32 cellular contexts compared by ENCODE assay signal in genomic region chr5:172726966-172727365, GRCh38.
"Had no signal": no experiment of that assay in that cellular context is flagged by ENCODE, and none has a peak within 500 bp of the region (broad histone marks: within the 10 kb centered on the region; RNA-seq: fewer than 3 reads in every experiment).

No MANE protein-coding gene starts in this region.

- H3K4me1 ChIP-seq: foreskin keratinocyte had no signal

- H3K36me3 ChIP-seq: breast epithelium, cardiac muscle cell, esophagus muscularis mucosa, gastrocnemius medialis had no signal

- H3K27ac Mint-ChIP-seq: activated CD4-positive, alpha-beta memory T cell treated with anti-CD3 and anti-CD28 coated beads for 36 hours; activated CD4-positive, alpha-beta T cell treated with anti-CD3 and anti-CD28 coated beads for 36 hours; activated CD4-positive, alpha-beta T cell treated with anti-CD3 and anti-CD28 coated beads, Interleukin-2, amount 10 ng/mL, durations not matched to agents 24 days and 14 days; activated CD8-positive, alpha-beta memory T cell treated with anti-CD3 and anti-CD28 coated beads, Interleukin-2, amount 10 ng/mL, durations not matched to agents 7 days and 5 days; activated CD8-positive, alpha-beta T cell treated with anti-CD3 and anti-CD28 coated beads, Interleukin-2, amount 10 ng/mL, durations not matched to agents 7 days and 5 days; activated naive CD4-positive, alpha-beta T cell treated with anti-CD3 and anti-CD28 coated beads, Interleukin-2, amount 10 ng/mL, durations not matched to agents 7 days and 5 days; activated naive CD4-positive, alpha-beta T cell treated with anti-CD3 and anti-CD28 coated beads, Interleukin-2, amount 50 U/mL, for 72 hours; activated naive CD8-positive, alpha-beta T cell treated with anti-CD3 and anti-CD28 coated beads, Interleukin-2, amount 10 ng/mL, durations not matched to agents 7 days and 5 days; activated T-helper 1 cell treated with anti-CD3 and anti-CD28 coated beads, Interleukin-12 subunit alpha, Interleukin-12 subunit beta, Interleukin-2, Interleukin-4 antibody, amounts not matched to agents 30 ng/mL and 10 ng/mL and 1 ng/mL, durations not matched to agents 14 hours and 24 hours and 36 hours; effector memory CD8-positive, alpha-beta T cell had no signal

- DNase-seq: activated CD4-positive, alpha-beta memory T cell treated with anti-CD3 and anti-CD28 coated beads for 36 hours; activated CD4-positive, alpha-beta T cell treated with anti-CD3 and anti-CD28 coated beads for 36 hours; activated CD4-positive, alpha-beta T cell treated with anti-CD3 and anti-CD28 coated beads, Interleukin-2, amount 10 ng/mL, durations not matched to agents 24 days and 14 days; activated CD4-positive, CD25-positive, alpha-beta regulatory T cell; activated CD4-positive, CD25-positive, alpha-beta regulatory T cell treated with anti-CD3 and anti-CD28 coated beads, Interleukin-2, amount 50 U/mL, for 72 hours; activated CD8-positive, alpha-beta memory T cell treated with anti-CD3 and anti-CD28 coated beads, Interleukin-2, amount 10 ng/mL, durations not matched to agents 7 days and 5 days; activated CD8-positive, alpha-beta memory T cell treated with anti-CD3 and anti-CD28 coated beads, Interleukin-2, amount 50 U/mL, for 4 hours; activated CD8-positive, alpha-beta T cell treated with anti-CD3 and anti-CD28 coated beads, Interleukin-2, amount 10 ng/mL, durations not matched to agents 7 days and 5 days; activated gamma-delta T cell; activated naive CD4-positive, alpha-beta T cell; activated naive CD4-positive, alpha-beta T cell treated with anti-CD3 and anti-CD28 coated beads, Interleukin-2, amount 10 ng/mL, durations not matched to agents 7 days and 5 days; activated naive CD8-positive, alpha-beta T cell treated with anti-CD3 and anti-CD28 coated beads, Interleukin-2, amount 10 ng/mL, durations not matched to agents 7 days and 5 days; activated T-cell treated with anti-CD3 and anti-CD28 coated beads, Interleukin-2, amount 50 U/mL, for 1 hour; activated T-cell treated with anti-CD3 and anti-CD28 coated beads, Interleukin-2, amount 50 U/mL, for 48 hours; amniotic stem cell; central memory CD4-positive, alpha-beta T cell; cerebellar nuclear complex; dermis blood vessel endothelial cell; effector CD4-positive, alpha-beta T cell; effector memory CD8-positive, alpha-beta T cell; erythroblast; foreskin keratinocyte; gastrocnemius medialis; glutamatergic neuron; T-helper 2 cell had no signal

- ATAC-seq: activated CD4-positive, alpha-beta T cell treated with anti-CD3 and anti-CD28 coated beads for 36 hours; activated CD8-positive, alpha-beta memory T cell treated with anti-CD3 and anti-CD28 coated beads, Interleukin-2, amount 10 ng/mL, durations not matched to agents 7 days and 5 days; activated CD8-positive, alpha-beta T cell treated with anti-CD3 and anti-CD28 coated beads, Interleukin-2, amount 10 ng/mL, durations not matched to agents 7 days and 5 days; activated naive CD4-positive, alpha-beta T cell treated with anti-CD3 and anti-CD28 coated beads, Interleukin-2, amount 50 U/mL, for 72 hours; effector memory CD8-positive, alpha-beta T cell; foreskin keratinocyte; gastrocnemius medialis had no signal

- H3K4me3 Mint-ChIP-seq: activated CD4-positive, alpha-beta memory T cell treated with anti-CD3 and anti-CD28 coated beads for 36 hours; activated CD4-positive, alpha-beta T cell treated with anti-CD3 and anti-CD28 coated beads for 36 hours; activated CD4-positive, alpha-beta T cell treated with anti-CD3 and anti-CD28 coated beads, Interleukin-2, amount 10 ng/mL, durations not matched to agents 24 days and 14 days; activated CD8-positive, alpha-beta memory T cell treated with anti-CD3 and anti-CD28 coated beads, Interleukin-2, amount 10 ng/mL, durations not matched to agents 7 days and 5 days; activated CD8-positive, alpha-beta T cell treated with anti-CD3 and anti-CD28 coated beads, Interleukin-2, amount 10 ng/mL, durations not matched to agents 7 days and 5 days; activated naive CD4-positive, alpha-beta T cell treated with anti-CD3 and anti-CD28 coated beads, Interleukin-2, amount 10 ng/mL, durations not matched to agents 7 days and 5 days; activated naive CD8-positive, alpha-beta T cell treated with anti-CD3 and anti-CD28 coated beads, Interleukin-2, amount 10 ng/mL, durations not matched to agents 7 days and 5 days; activated T-helper 1 cell treated with anti-CD3 and anti-CD28 coated beads, Interleukin-12 subunit alpha, Interleukin-12 subunit beta, Interleukin-2, Interleukin-4 antibody, amounts not matched to agents 30 ng/mL and 10 ng/mL and 1 ng/mL, durations not matched to agents 14 hours and 24 hours and 36 hours; brain; effector memory CD8-positive, alpha-beta T cell had no signal

- H3K27me3 Mint-ChIP-seq: activated CD4-positive, alpha-beta memory T cell treated with anti-CD3 and anti-CD28 coated beads for 36 hours; activated CD4-positive, alpha-beta T cell treated with anti-CD3 and anti-CD28 coated beads for 36 hours; activated CD4-positive, alpha-beta T cell treated with anti-CD3 and anti-CD28 coated beads, Interleukin-2, amount 10 ng/mL, durations not matched to agents 24 days and 14 days had no signal

- H3K9me3 ChIP-seq: breast epithelium, esophagus muscularis mucosa, gastrocnemius medialis had no signal

- H3K4me3 ChIP-seq: breast epithelium, cardiac muscle cell, coronary artery, esophagus muscularis mucosa, gastrocnemius medialis had no signal

- H3K36me3 Mint-ChIP-seq: activated CD4-positive, alpha-beta memory T cell treated with anti-CD3 and anti-CD28 coated beads for 36 hours; activated CD8-positive, alpha-beta memory T cell treated with anti-CD3 and anti-CD28 coated beads, Interleukin-2, amount 10 ng/mL, durations not matched to agents 7 days and 5 days; activated naive CD4-positive, alpha-beta T cell treated with anti-CD3 and anti-CD28 coated beads, Interleukin-2, amount 10 ng/mL, durations not matched to agents 7 days and 5 days; activated naive CD4-positive, alpha-beta T cell treated with anti-CD3 and anti-CD28 coated beads, Interleukin-2, amount 50 U/mL, for 72 hours; activated naive CD8-positive, alpha-beta T cell treated with anti-CD3 and anti-CD28 coated beads, Interleukin-2, amount 10 ng/mL, durations not matched to agents 7 days and 5 days; brain had no signal

- H3K27me3 ChIP-seq: breast epithelium, esophagus muscularis mucosa, gastrocnemius medialis had no signal

- H3K27ac ChIP-seq: breast epithelium, cardiac muscle cell, coronary artery, esophagus muscularis mucosa, foreskin keratinocyte, gastrocnemius medialis had no signal

- H3K9me3 Mint-ChIP-seq: activated CD4-positive, alpha-beta memory T cell treated with anti-CD3 and anti-CD28 coated beads for 36 hours; activated CD4-positive, alpha-beta T cell treated with anti-CD3 and anti-CD28 coated beads, Interleukin-2, amount 10 ng/mL, durations not matched to agents 24 days and 14 days; activated naive CD4-positive, alpha-beta T cell treated with anti-CD3 and anti-CD28 coated beads, Interleukin-2, amount 10 ng/mL, durations not matched to agents 7 days and 5 days; activated naive CD4-positive, alpha-beta T cell treated with anti-CD3 and anti-CD28 coated beads, Interleukin-2, amount 50 U/mL, for 72 hours; activated naive CD8-positive, alpha-beta T cell treated with anti-CD3 and anti-CD28 coated beads, Interleukin-2, amount 10 ng/mL, durations not matched to agents 7 days and 5 days; activated T-helper 1 cell treated with anti-CD3 and anti-CD28 coated beads, Interleukin-12 subunit alpha, Interleukin-12 subunit beta, Interleukin-2, Interleukin-4 antibody, amounts not matched to agents 30 ng/mL and 10 ng/mL and 1 ng/mL, durations not matched to agents 14 hours and 24 hours and 36 hours; effector memory CD8-positive, alpha-beta T cell had no signal

- H3K4me1 Mint-ChIP-seq: activated CD4-positive, alpha-beta T cell treated with anti-CD3 and anti-CD28 coated beads, Interleukin-2, amount 10 ng/mL, durations not matched to agents 24 days and 14 days; activated naive CD4-positive, alpha-beta T cell treated with anti-CD3 and anti-CD28 coated beads, Interleukin-2, amount 10 ng/mL, durations not matched to agents 7 days and 5 days; activated naive CD8-positive, alpha-beta T cell treated with anti-CD3 and anti-CD28 coated beads, Interleukin-2, amount 10 ng/mL, durations not matched to agents 7 days and 5 days had no signal
